In genomic region chr13:73993661-73994060, GRCh38 we compare ENCODE assay signal across 22 cellular contexts.
DNase-seq lines count a peak whose midpoint lies in the region; ATAC-seq and TF ChIP-seq lines count a peak whose summit lies in the region.
"Had no signal": no experiment of that assay in that cellular context is flagged by ENCODE, and none has a peak within 500 bp of the region (broad histone marks: within the 10 kb centered on the region; RNA-seq: fewer than 3 reads in every experiment).

No MANE protein-coding gene starts in this region.

- no peaks in the 10 kb centered on the region for H3F3A ChIP-seq in GM23338 (replicated peaks; ENCODE audit: low read depth)

- no peaks in the 10 kb centered on the region for H3K27me3 ChIP-seq in CD8-positive, alpha-beta memory T cell (ENCODE audit: insufficient read depth, low read length, poor library complexity, severe bottlenecking)
- no peaks in the 10 kb centered on the region for H3K27me3 ChIP-seq in GM23338 (ENCODE audit: insufficient read depth)
- H3K27me3 ChIP-seq: esophagus squamous epithelium, right lobe of liver, suprapubic skin, upper lobe of right lung had no signal

- no peak overlapping the region for H3K4me3 ChIP-seq in CD8-positive, alpha-beta memory T cell (ENCODE audit: low read length)
- H3K4me3 ChIP-seq in GM23338 (no peak overlapping the region), foreskin fibroblast (ENCODE audit: low read depth in 1 of 2, low read length in 2 of 2) (no peak overlapping the region)
- H3K4me3 ChIP-seq: esophagus squamous epithelium, right lobe of liver, suprapubic skin, upper lobe of right lung had no signal

- H3K27me3 Mint-ChIP-seq in CD8-positive, alpha-beta memory T cell: no peaks in the 10 kb centered on the region
- H3K27me3 Mint-ChIP-seq in GM23338 (ENCODE audit: insufficient read depth, low read depth, poor library complexity): peaks cover 2% of the 10 kb centered on the region
- H3K27me3 Mint-ChIP-seq in stimulated activated memory B cell treated with anti-CD40 and anti-IgM and Interleukin-4, amounts not matched to agents 10 μg/mL and 1 μg/mL and 100 μg/mL, for 72 hours: no peaks in the 10 kb centered on the region
- H3K27me3 Mint-ChIP-seq: activated CD8-positive, alpha-beta T cell treated with anti-CD3 and anti-CD28 coated beads for 36 hours had no signal

- POLR2A ChIA-PET in CD8-positive, alpha-beta memory T cell (lab: Charles Lee): no interaction called here

- H3K9me3 ChIP-seq in CD8-positive, alpha-beta memory T cell (ENCODE audit: low read length): no peaks in the 10 kb centered on the region
- H3K9me3 ChIP-seq: esophagus squamous epithelium, right lobe of liver, suprapubic skin, upper lobe of right lung had no signal

- ATAC-seq in GM23338 (peak; percentile 41; the same call in 2 of the 3 replicates), GM19397 (IDR thresholded peaks at IDR 0.05; ENCODE audit: unreplicated experiment) (no peak)
- no peak for ATAC-seq in stimulated activated memory B cell treated with anti-CD40 and anti-IgM and Interleukin-4, amounts not matched to agents 10 μg/mL and 1 μg/mL and 100 μg/mL, for 72 hours
- ATAC-seq: activated CD8-positive, alpha-beta T cell treated with anti-CD3 and anti-CD28 coated beads for 36 hours; left cardiac atrium; right lobe of liver; upper lobe of right lung had no signal

- TF ChIP-seq CTCF in GM23338 (conservative IDR thresholded peaks at IDR 0.05; ENCODE audit: low read depth in 2 of 2): no peak
- TF ChIP-seq CTCF in foreskin fibroblast (IDR thresholded peaks at IDR 0.05; ENCODE audit: low read depth, low read length): no peak

- no peak overlapping the region for H3K4me2 ChIP-seq in GM23338

- no peaks in the 10 kb centered on the region for H3K9me3 Mint-ChIP-seq in CD8-positive, alpha-beta memory T cell
- no peaks in the 10 kb centered on the region for H3K9me3 Mint-ChIP-seq in GM23338
- H3K9me3 Mint-ChIP-seq in stimulated activated memory B cell treated with anti-CD40 and anti-IgM and Interleukin-4, amounts not matched to agents 10 μg/mL and 1 μg/mL and 100 μg/mL, for 72 hours: no peaks in the 10 kb centered on the region
- H3K9me3 Mint-ChIP-seq: activated CD8-positive, alpha-beta T cell treated with anti-CD3 and anti-CD28 coated beads for 36 hours; neural crest cell; T-helper 1 cell treated with Interleukin-12 subunit alpha and Interleukin-12 subunit beta and Interleukin-4 antibody, amounts not matched to agents 30 μg/mL and 1 μg/mL, for 36 hours had no signal

- no peak overlapping the region for H3K4me3 Mint-ChIP-seq in CD8-positive, alpha-beta memory T cell
- no peak overlapping the region for H3K4me3 Mint-ChIP-seq in GM23338
- no peak overlapping the region for H3K4me3 Mint-ChIP-seq in stimulated activated memory B cell treated with anti-CD40 and anti-IgM and Interleukin-4, amounts not matched to agents 10 μg/mL and 1 μg/mL and 100 μg/mL, for 72 hours
- H3K4me3 Mint-ChIP-seq: activated CD8-positive, alpha-beta T cell treated with anti-CD3 and anti-CD28 coated beads for 36 hours; neural crest cell; T-helper 1 cell treated with Interleukin-12 subunit alpha and Interleukin-12 subunit beta and Interleukin-4 antibody, amounts not matched to agents 30 μg/mL and 1 μg/mL, for 36 hours had no signal

- no peaks in the 10 kb centered on the region for H4K20me1 ChIP-seq in GM23338 (replicated peaks; ENCODE audit: insufficient read depth)

- H3K27ac ChIP-seq in CD8-positive, alpha-beta memory T cell (ENCODE audit: low read depth, low read length): no peak overlapping the region
- no peak overlapping the region for H3K27ac ChIP-seq in GM23338 (ENCODE audit: low read depth)
- H3K27ac ChIP-seq: esophagus squamous epithelium, right lobe of liver, suprapubic skin, upper lobe of right lung had no signal

- peaks cover 17 to 44% (median 19%) of the 10 kb centered on the region in 3 donors for H3K36me3 Mint-ChIP-seq in CD8-positive, alpha-beta memory T cell
- H3K36me3 Mint-ChIP-seq in GM23338 (ENCODE audit: low read depth): no peaks in the 10 kb centered on the region; the same call in 2 of the 3 replicates
- H3K36me3 Mint-ChIP-seq in stimulated activated memory B cell treated with anti-CD40 and anti-IgM and Interleukin-4, amounts not matched to agents 10 μg/mL and 1 μg/mL and 100 μg/mL, for 72 hours: peaks cover 7% of the 10 kb centered on the region

- peaks cover 34% of the 10 kb centered on the region for H3K4me1 ChIP-seq in CD8-positive, alpha-beta memory T cell (ENCODE audit: insufficient read depth, low read length)
- peaks cover 10% of the 10 kb centered on the region; the same call in 1 of the 2 replicates for H3K4me1 ChIP-seq in GM23338 (ENCODE audit: insufficient read depth)
- H3K4me1 ChIP-seq: upper lobe of right lung had no signal

- no peaks in the 10 kb centered on the region for H3K36me3 ChIP-seq in CD8-positive, alpha-beta memory T cell (ENCODE audit: insufficient read depth, low read length)
- no peaks in the 10 kb centered on the region for H3K36me3 ChIP-seq in GM23338 (ENCODE audit: insufficient read depth)
- H3K36me3 ChIP-seq: esophagus squamous epithelium, right lobe of liver, suprapubic skin, upper lobe of right lung had no signal

- H3K4me1 Mint-ChIP-seq in CD8-positive, alpha-beta memory T cell: peaks cover 70 to 84% (median 84%) of the 10 kb centered on the region in 3 donors
- peaks cover 39% of the 10 kb centered on the region for H3K4me1 Mint-ChIP-seq in GM23338
- H3K4me1 Mint-ChIP-seq in stimulated activated memory B cell treated with anti-CD40 and anti-IgM and Interleukin-4, amounts not matched to agents 10 μg/mL and 1 μg/mL and 100 μg/mL, for 72 hours: peaks cover 63% of the 10 kb centered on the region

- no peaks in the 10 kb centered on the region for H3K9me2 ChIP-seq in GM23338 (ENCODE audit: insufficient read depth)

- no peak overlapping the region for H2AFZ ChIP-seq in GM23338

- no peak for DNase-seq in CD8-positive, alpha-beta memory T cell
- DNase-seq in GM23338 (ENCODE audit: low spot score) (no peak), NCI-H69 (lab: John Stamatoyannopoulos, UW) (peak; percentile 72), iris pigment epithelial cell (ENCODE audit: low read depth) (peak; percentile 48), foreskin fibroblast (no peak)
- DNase-seq: activated CD8-positive, alpha-beta T cell treated with anti-CD3 and anti-CD28 coated beads for 36 hours; C1 segment of cervical spinal cord; central memory CD4-positive, alpha-beta T cell; dermis blood vessel endothelial cell; esophagus squamous epithelium; HCEC 1CT; left cardiac atrium; NCI-H524 treated with DMSO at 0.1 percent for 48 hours; right lobe of liver; stimulated activated CD4-positive, alpha-beta T cell treated with anti-CD3 and anti-CD28 coated beads, Interleukin-12 subunit alpha, Interleukin-12 subunit beta, amount 100 ng/mL, for 4 hours; stimulated activated CD4-positive, alpha-beta T cell treated with anti-CD3 and anti-CD28 coated beads, Interleukin-4, amount 100 ng/mL, for 1 hour; upper lobe of right lung had no signal

- peak overlapping the region in 7 of 8 donors; percentile 2 to 65 (median 38) for H3K27ac Mint-ChIP-seq in CD8-positive, alpha-beta memory T cell
- peak overlapping the region; percentile 39 for H3K27ac Mint-ChIP-seq in GM23338
- H3K27ac Mint-ChIP-seq in stimulated activated memory B cell treated with anti-CD40 and anti-IgM and Interleukin-4, amounts not matched to agents 10 μg/mL and 1 μg/mL and 100 μg/mL, for 72 hours: no peak overlapping the region
- H3K27ac Mint-ChIP-seq: activated CD8-positive, alpha-beta T cell treated with anti-CD3 and anti-CD28 coated beads for 36 hours; T-helper 1 cell treated with Interleukin-12 subunit alpha and Interleukin-12 subunit beta and Interleukin-4 antibody, amounts not matched to agents 30 μg/mL and 1 μg/mL, for 36 hours had no signal

- CTCF ChIA-PET in CD8-positive, alpha-beta memory T cell (lab: Charles Lee): interaction anchor here (1.0 kb wide), 1 partner anchor 8 kb away, joined by 3 read pairs; no protein-coding TSS in a partner anchor

- H3K79me2 ChIP-seq in GM23338 (replicated peaks; ENCODE audit: insufficient read depth): no peaks in the 10 kb centered on the region

TF ChIP-seq in GM23338, 12 proteins besides CTCF, POLR2A, EP300 and RAD21:
- no peak for TF ChIP-seq ZNF331 (CRISPR knock-in tag; IDR thresholded peaks at IDR 0.05; ENCODE audit: low read depth)
TF ChIP-seq in GM23338: peak in this region for 0.

Comparison
In these comparisons a context has a peak if more than half of its experiments do, and no peak if none do; other contexts are left out.
1. DNase-seq: peak in NCI-H69 (single experiment) and iris pigment epithelial cell (single experiment); none in CD8-positive, alpha-beta memory T cell (0 of 5), GM23338 (single experiment) and foreskin fibroblast (0 of 2).